ENCODE assay signal across 18 cellular contexts in the genomic region with DNA sequence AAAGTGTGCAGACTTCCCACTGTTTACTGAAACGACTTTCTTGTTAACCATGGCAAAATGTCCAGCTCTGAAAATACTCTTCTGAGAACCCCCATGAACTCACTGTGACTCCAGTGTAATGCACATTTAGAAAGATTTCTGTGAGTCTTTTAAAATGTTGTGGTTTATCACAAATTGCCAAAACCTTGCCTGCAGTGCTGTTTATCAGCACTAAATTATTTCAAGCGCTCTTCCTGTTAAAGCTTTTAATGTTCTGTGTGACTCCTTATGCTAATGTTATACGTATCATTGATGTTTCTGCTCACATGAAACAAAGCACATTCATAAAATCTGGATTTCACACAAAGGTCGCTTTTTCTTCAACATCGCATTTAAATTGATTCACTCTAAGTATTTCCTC.
DNase-seq lines count a peak whose midpoint lies in the region; ATAC-seq, FAIRE-seq and TF ChIP-seq lines count a peak whose summit lies in the region.
"Had no signal": no experiment of that assay in that cellular context is flagged by ENCODE, and none has a peak within 500 bp of the region (broad histone marks: within the 10 kb centered on the region; RNA-seq: fewer than 3 reads in every experiment).

No MANE protein-coding gene starts in this region.

- no peaks in the 10 kb centered on the region for H3K36me3 Mint-ChIP-seq in astrocyte (ENCODE audit: low read depth, unreplicated experiment)
- no peaks in the 10 kb centered on the region for H3K36me3 Mint-ChIP-seq in activated CD4-positive, alpha-beta T cell treated with anti-CD3 and anti-CD28 coated beads, Interleukin-2, amount 10 ng/mL, durations not matched to agents 7 days and 5 days (ENCODE audit: low read depth)

- no peaks in the 10 kb centered on the region for H3K9me3 ChIP-seq in astrocyte (ENCODE audit: insufficient read depth, low read depth, low read length)

- no peak for FAIRE-seq in astrocyte (lab: Jason Lieb, UNC)

- CTCF ChIA-PET in activated CD4-positive, alpha-beta T cell treated with anti-CD3 and anti-CD28 coated beads, Interleukin-2, amount 10 ng/mL, durations not matched to agents 7 days and 5 days (lab: Charles Lee), result no interaction called here

- DNase-seq in AG10803 (ENCODE audit: low read depth) (peak; percentile 4), NCI-H1048 (lab: John Stamatoyannopoulos, UW) (peak; percentile 15), astrocyte (ENCODE audit: low read depth) (peak; percentile 74), left kidney (ENCODE audit: low read depth, low spot score) (peak; percentile 3)
- DNase-seq in activated effector memory CD4-positive, alpha-beta T cell treated with Interleukin-2 at 50 U/mL for 16 hours, result no peak
- DNase-seq in activated CD4-positive, alpha-beta T cell treated with anti-CD3 and anti-CD28 coated beads, Interleukin-2, amount 10 ng/mL, durations not matched to agents 7 days and 5 days, result no peak
- DNase-seq: C1 segment of cervical spinal cord; DMS153; GM23248; HCEC 1CT; NCI-H1417; NCI-H187 treated with DMSO at 0.1 percent for 48 hours; NCI-H2171; NCI-H446 treated with DMSO at 0.1 percent for 48 hours; NK-92 treated with Interleukin-12 subunit alpha and Interleukin-12 subunit beta, amount 100 ng/mL, for 24 hours; RPMI8226 had no signal

- H3K4me3 Mint-ChIP-seq in astrocyte (ENCODE audit: unreplicated experiment), result no peak overlapping the region
- H3K4me3 Mint-ChIP-seq in activated CD4-positive, alpha-beta T cell treated with anti-CD3 and anti-CD28 coated beads, Interleukin-2, amount 10 ng/mL, durations not matched to agents 7 days and 5 days, result no peak overlapping the region

- no peak for ATAC-seq in HG03139 (IDR thresholded peaks at IDR 0.05; ENCODE audit: unreplicated experiment)
- no peak for ATAC-seq in activated CD4-positive, CD25-positive, alpha-beta regulatory T cell treated with anti-CD3 and anti-CD28 coated beads, Interleukin-2, amount 50 U/mL, for 24 hours

- H3K4me3 ChIP-seq in AG10803 (ENCODE audit: low read length) (no peak overlapping the region), astrocyte (ENCODE audit: insufficient read depth, low read depth, low read length) (no peak overlapping the region)
- H3K4me3 ChIP-seq: GM23248 had no signal

- H3K4me1 Mint-ChIP-seq in astrocyte (ENCODE audit: low read depth, unreplicated experiment), result peaks cover 11% of the 10 kb centered on the region
- no peaks in the 10 kb centered on the region for H3K4me1 Mint-ChIP-seq in activated CD4-positive, alpha-beta T cell treated with anti-CD3 and anti-CD28 coated beads, Interleukin-2, amount 10 ng/mL, durations not matched to agents 7 days and 5 days

- H3K27ac Mint-ChIP-seq in astrocyte (ENCODE audit: unreplicated experiment), result no peak overlapping the region
- H3K27ac Mint-ChIP-seq in activated CD4-positive, alpha-beta T cell treated with anti-CD3 and anti-CD28 coated beads, Interleukin-2, amount 10 ng/mL, durations not matched to agents 7 days and 5 days, result no peak overlapping the region

- TF ChIP-seq CTCF in AG10803 (conservative IDR thresholded peaks at IDR 0.05; ENCODE audit: low read length) (no peak), astrocyte (IDR thresholded peaks at IDR 0.05; ENCODE audit: insufficient read depth, low read depth, low read length) (no peak)

- H3K4me2 ChIP-seq in astrocyte (ENCODE audit: low read length), result no peak overlapping the region

- H3K79me2 ChIP-seq in astrocyte (ENCODE audit: insufficient read depth, low read length), result no peaks in the 10 kb centered on the region

- H3K27me3 Mint-ChIP-seq in astrocyte (ENCODE audit: low read depth, unreplicated experiment), result no peaks in the 10 kb centered on the region
- H3K27me3 Mint-ChIP-seq in activated CD4-positive, alpha-beta T cell treated with anti-CD3 and anti-CD28 coated beads, Interleukin-2, amount 10 ng/mL, durations not matched to agents 7 days and 5 days, result no peaks in the 10 kb centered on the region

- H3K27me3 ChIP-seq in astrocyte (ENCODE audit: insufficient read depth, low read length), result no peaks in the 10 kb centered on the region

- no peak overlapping the region for H3K27ac ChIP-seq in astrocyte (ENCODE audit: low read depth, low read length)
- H3K27ac ChIP-seq: GM23248 had no signal

- no peaks in the 10 kb centered on the region for H3K36me3 ChIP-seq in astrocyte (ENCODE audit: insufficient read depth, low read length)

- no peaks in the 10 kb centered on the region for H3K4me1 ChIP-seq in astrocyte (ENCODE audit: insufficient read depth, low read length)

- POLR2A ChIA-PET in activated CD4-positive, alpha-beta T cell treated with anti-CD3 and anti-CD28 coated beads, Interleukin-2, amount 10 ng/mL, durations not matched to agents 7 days and 5 days (lab: Charles Lee), result no interaction called here

- no peaks in the 10 kb centered on the region for H3K9me3 Mint-ChIP-seq in astrocyte (ENCODE audit: unreplicated experiment)
- no peaks in the 10 kb centered on the region for H3K9me3 Mint-ChIP-seq in activated CD4-positive, alpha-beta T cell treated with anti-CD3 and anti-CD28 coated beads, Interleukin-2, amount 10 ng/mL, durations not matched to agents 7 days and 5 days

- no peak overlapping the region for H3K9ac ChIP-seq in astrocyte (ENCODE audit: low read length)
- H3K9ac ChIP-seq: GM23248 had no signal

- no peaks in the 10 kb centered on the region for H4K20me1 ChIP-seq in astrocyte (ENCODE audit: insufficient read depth, low read length)

- no peak overlapping the region for H2AFZ ChIP-seq in astrocyte (ENCODE audit: low read depth, low read length)
- H2AFZ ChIP-seq: GM23248 had no signal

Comparison
In these comparisons a context has a peak if more than half of its experiments do, and no peak if none do; other contexts are left out.
1. DNase-seq: peak in AG10803 (single experiment), NCI-H1048 (single experiment), astrocyte (single experiment) and left kidney (single experiment); none in activated effector memory CD4-positive, alpha-beta T cell treated with Interleukin-2 at 50 U/mL for 16 hours (single experiment) and activated CD4-positive, alpha-beta T cell treated with anti-CD3 and anti-CD28 coated beads, Interleukin-2, amount 10 ng/mL, durations not matched to agents 7 days and 5 days (single experiment).